ENCODE assay signal across 29 cellular contexts in the genomic region with DNA sequence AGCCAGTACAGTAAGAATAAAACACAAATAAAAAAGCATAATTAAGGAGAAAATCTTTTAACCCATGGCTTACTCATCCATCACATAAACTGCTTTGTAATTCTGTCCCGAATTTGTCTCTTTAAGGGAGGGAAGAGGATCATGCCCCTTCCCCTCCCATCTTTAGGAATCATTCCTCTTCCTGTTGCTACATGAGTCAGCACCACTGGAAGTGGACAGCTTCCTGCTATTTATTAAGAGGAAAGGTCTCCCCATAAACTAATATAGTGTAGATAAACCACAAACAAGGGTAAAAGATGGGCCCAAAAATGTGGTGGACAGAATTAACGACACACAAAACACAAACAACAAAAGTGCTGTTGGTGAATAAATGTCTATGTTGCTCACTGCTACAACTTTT.
DNase-seq lines count a peak whose midpoint lies in the region; ATAC-seq and TF ChIP-seq lines count a peak whose summit lies in the region.
"Had no signal": no experiment of that assay in that cellular context is flagged by ENCODE, and none has a peak within 500 bp of the region (broad histone marks: within the 10 kb centered on the region; RNA-seq: fewer than 3 reads in every experiment).

No MANE protein-coding gene starts in this region.

- H3K27me3 Mint-ChIP-seq in WTC11 (ENCODE audit: low read depth) (no peaks in the 10 kb centered on the region), MCF 10A (ENCODE audit: insufficient read depth, unreplicated experiment) (no peaks in the 10 kb centered on the region)
- H3K27me3 Mint-ChIP-seq: activated CD8-positive, alpha-beta T cell treated with anti-CD3 and anti-CD28 coated beads for 36 hours; CD4-positive, alpha-beta memory T cell had no signal

- H2BK5ac ChIP-seq in IMR-90 (ENCODE audit: low read depth, low read length, poor library complexity, severe bottlenecking), result no peak overlapping the region

- BruUV-seq in IMR-90 (replicated peaks; lab: Mats Ljungman, UMichigan) (no TSS peak), MCF 10A (replicated peaks; lab: Mats Ljungman, UMichigan) (no TSS peak)

- no peak overlapping the region for H3K27ac Mint-ChIP-seq in WTC11
- H3K27ac Mint-ChIP-seq in MCF 10A (ENCODE audit: low read depth, unreplicated experiment), result no peak overlapping the region
- H3K27ac Mint-ChIP-seq: activated CD8-positive, alpha-beta T cell treated with anti-CD3 and anti-CD28 coated beads for 36 hours; activated naive CD8-positive, alpha-beta T cell; nephron progenitor cell had no signal

- peaks cover 8 to 56% of the 10 kb centered on the region in 2 experiments for H3K79me1 ChIP-seq in IMR-90 (ENCODE audit: low read depth in 1 of 2, low read length in 2 of 2)

- no peak overlapping the region for H3K23ac ChIP-seq in IMR-90 (ENCODE audit: low read depth, low read length)

- no peak overlapping the region for H2BK120ac ChIP-seq in IMR-90 (ENCODE audit: low read depth, low read length)

- peaks cover 26% of the 10 kb centered on the region; the same call in 1 of the 2 replicates for H4K20me1 ChIP-seq in IMR-90 (ENCODE audit: insufficient read depth, low read length)

- H3K9me3 ChIP-seq in IMR-90 (ENCODE audit: control insufficient read depth, insufficient read depth, low read length) (no peaks in the 10 kb centered on the region), ascending aorta (no peaks in the 10 kb centered on the region)
- H3K9me3 ChIP-seq: gastroesophageal sphincter, right lobe of liver, tibial nerve had no signal

- H2AFZ ChIP-seq in IMR-90 (replicated peaks; ENCODE audit: low read length, poor library complexity), result no peak overlapping the region
- H2AFZ ChIP-seq: parathyroid adenoma had no signal

- no peak overlapping the region for H4K8ac ChIP-seq in IMR-90 (ENCODE audit: low read depth in 2 of 2, low read length in 2 of 2)

- no peak for TF ChIP-seq RAD21 in IMR-90 (IDR thresholded peaks at IDR 0.05; ENCODE audit: low read length)

- dilution Hi-C loops in IMR-90 (cut with HindIII; ENCODE audit: low sequenced_read_pairs, unreplicated experiment), result no loop called here

- POLR2A ChIA-PET in IMR-90 (lab: Charles Lee; ENCODE audit: unreplicated experiment) (no interaction called here), WTC11 (lab: Charles Lee) (no interaction called here), MCF 10A (lab: Yijun Ruan, JAX) (no interaction called here)

- CTCF ChIA-PET in IMR-90 (lab: Yijun Ruan, JAX) (no interaction called here), WTC11 (lab: Charles Lee) (no interaction called here), MCF 10A (lab: Yijun Ruan, JAX) (no interaction called here)

- H3K27me3 ChIP-seq in IMR-90 (ENCODE audit: control insufficient read depth, insufficient read depth, low read length) (no peaks in the 10 kb centered on the region), ascending aorta (no peaks in the 10 kb centered on the region)
- H3K27me3 ChIP-seq: gastroesophageal sphincter, right lobe of liver, tibial nerve had no signal

- H3K4me3 ChIP-seq in IMR-90 (ENCODE audit: insufficient read depth, low read depth, low read length) (no peak overlapping the region), ascending aorta (no peak overlapping the region)
- H3K4me3 ChIP-seq: gastroesophageal sphincter, right lobe of liver, tibial nerve had no signal

- H3K27ac ChIP-seq in IMR-90 (ENCODE audit: insufficient read depth, low read length) (no peak overlapping the region), ascending aorta (no peak overlapping the region)
- H3K27ac ChIP-seq: gastroesophageal sphincter, parathyroid adenoma, right lobe of liver, tibial nerve had no signal

- intact Hi-C loops in IMR-90 (cut with micrococcal nuclease) (no loop called here), ascending aorta (cut with DNase I) (no loop called here), MCF 10A (cut with micrococcal nuclease) (no loop called here)

- no peak overlapping the region for H3K18ac ChIP-seq in IMR-90 (ENCODE audit: low read depth, low read length)

- no peak overlapping the region for H3K4me2 ChIP-seq in IMR-90 (ENCODE audit: low read depth, low read length)

- in situ Hi-C loops in IMR-90 (cut with MboI; ENCODE audit: low sequenced_read_pairs), result no loop called here

- no peak overlapping the region for H2BK20ac ChIP-seq in IMR-90 (ENCODE audit: low read depth, low read length)

- no peak overlapping the region for H3K56ac ChIP-seq in IMR-90 (ENCODE audit: extremely low read depth, insufficient read depth, low read length)

- H4K91ac ChIP-seq in IMR-90 (ENCODE audit: insufficient read depth, low read depth, low read length), result no peak overlapping the region

- H4K5ac ChIP-seq in IMR-90 (ENCODE audit: low read depth, low read length), result no peak overlapping the region

- no peak overlapping the region for H2AK9ac ChIP-seq in IMR-90 (replicated peaks; ENCODE audit: low read depth, low read length, poor library complexity)

- no peak for TF ChIP-seq CTCF in IMR-90 (conservative IDR thresholded peaks at IDR 0.05; ENCODE audit: low read depth, low read length)
- no peak for TF ChIP-seq CTCF in WTC11 (IDR thresholded peaks at IDR 0.05)
- TF ChIP-seq CTCF in ascending aorta (IDR thresholded peaks at IDR 0.05), result no peak
- no peak for TF ChIP-seq CTCF in MCF 10A (IDR thresholded peaks at IDR 0.05; ENCODE audit: unreplicated experiment)

- H3K14ac ChIP-seq in IMR-90 (replicated peaks; ENCODE audit: low read depth, low read length), result no peak overlapping the region

- H3K36me3 Mint-ChIP-seq in WTC11 (no peaks in the 10 kb centered on the region), MCF 10A (ENCODE audit: insufficient read depth, unreplicated experiment) (no peaks in the 10 kb centered on the region)

- H3K4me1 ChIP-seq in IMR-90 (ENCODE audit: control insufficient read depth, insufficient read depth, low read length) (no peaks in the 10 kb centered on the region), ascending aorta (peaks cover 0 to 7% of the 10 kb centered on the region in 2 donors)
- H3K4me1 ChIP-seq: parathyroid adenoma, right lobe of liver had no signal

- no peak overlapping the region for H2BK15ac ChIP-seq in IMR-90 (ENCODE audit: low read depth, low read length)

- H3K4me1 Mint-ChIP-seq in WTC11 (peaks cover 27% of the 10 kb centered on the region), MCF 10A (ENCODE audit: insufficient read depth, unreplicated experiment) (peaks cover 6% of the 10 kb centered on the region)
- H3K4me1 Mint-ChIP-seq: nephron progenitor cell had no signal

- no peaks in the 10 kb centered on the region for H3K9me3 Mint-ChIP-seq in WTC11
- H3K9me3 Mint-ChIP-seq in MCF 10A (ENCODE audit: unreplicated experiment), result no peaks in the 10 kb centered on the region
- H3K9me3 Mint-ChIP-seq: activated CD8-positive, alpha-beta T cell treated with anti-CD3 and anti-CD28 coated beads for 36 hours; CD4-positive, alpha-beta memory T cell; nephron progenitor cell had no signal

- H3K9ac ChIP-seq in IMR-90 (ENCODE audit: low read depth, low read length), result no peak overlapping the region
- H3K9ac ChIP-seq: parathyroid adenoma had no signal

- H3K4ac ChIP-seq in IMR-90 (ENCODE audit: low read depth, low read length), result no peak overlapping the region

- DNase-seq in Daoy (ENCODE audit: low read depth) (peak; percentile 6), IMR-90 (peak; percentile 31), dermis blood vessel endothelial cell (peak; percentile 69), lung microvascular endothelial cell (ENCODE audit: low read depth in 2 of 2) (peak; percentile 62 to 68), UCSD-AML1 (lab: John Stamatoyannopoulos, UW; ENCODE audit: unreplicated experiment) (no peak), WTC11 (ENCODE audit: low spot score) (no peak), ascending aorta (ENCODE audit: low spot score in 2 of 2) (no peak), MCF 10A (ENCODE audit: unreplicated experiment) (no peak)
- DNase-seq: activated CD4-positive, CD25-positive, alpha-beta regulatory T cell treated with anti-CD3 and anti-CD28 coated beads, Interleukin-2, amount 50 U/mL, for 72 hours; activated CD8-positive, alpha-beta T cell treated with anti-CD3 and anti-CD28 coated beads for 36 hours; CD4-positive, alpha-beta memory T cell; cerebellar nuclear complex; DMS 273 treated with DMSO at 0.1 percent for 48 hours; effector CD8-positive, alpha-beta T cell; GDM1; GOT3; hypothalamus; left ventricle myocardium superior; NCI-H1105; NCI-H2029 treated with DMSO at 0.1 percent for 48 hours; NCI-H2227 treated with DMSO at 0.1 percent for 48 hours; nephron progenitor cell; right lobe of liver; Right ventricle myocardium superior had no signal

- H3K4me3 Mint-ChIP-seq in WTC11 (no peak overlapping the region), MCF 10A (ENCODE audit: unreplicated experiment) (no peak overlapping the region)
- H3K4me3 Mint-ChIP-seq: activated CD8-positive, alpha-beta T cell treated with anti-CD3 and anti-CD28 coated beads for 36 hours; activated naive CD8-positive, alpha-beta T cell; CD4-positive, alpha-beta memory T cell; nephron progenitor cell had no signal

- ATAC-seq in IMR-90 (ENCODE audit: low read depth) (no peak), WTC11 (no peak)
- ATAC-seq: activated CD8-positive, alpha-beta T cell treated with anti-CD3 and anti-CD28 coated beads for 36 hours; esophagus mucosa; gastroesophageal sphincter; left ventricle myocardium superior had no signal

- H3K9me1 ChIP-seq in IMR-90 (ENCODE audit: insufficient read depth, low read length), result peaks cover 2% of the 10 kb centered on the region; the same call in 1 of the 2 replicates

- TF ChIP-seq POLR2A in IMR-90 (IDR thresholded peaks at IDR 0.05; ENCODE audit: low read depth, low read length), result no peak

- no peak overlapping the region for H2AK5ac ChIP-seq in IMR-90 (ENCODE audit: low read depth, low read length)

- no peaks in the 10 kb centered on the region for H3K36me3 ChIP-seq in IMR-90 (ENCODE audit: control insufficient read depth, insufficient read depth, low read length)
- H3K36me3 ChIP-seq in ascending aorta, result no peaks in the 10 kb centered on the region
- H3K36me3 ChIP-seq: gastroesophageal sphincter, right lobe of liver, tibial nerve had no signal

- WGBS in IMR-90 (ENCODE audit: extremely low coverage in 2 of 2, insufficient read length in 1 of 2), 2 experiments, result no CpG with 5 or more reads among the region's 2 CpGs

TF ChIP-seq in IMR-90, 13 proteins besides CTCF, POLR2A, EP300 and RAD21 (continues in another document):
- TF ChIP-seq SMC3 (IDR thresholded peaks at IDR 0.05; ENCODE audit: low read depth, low read length), result no peak

TF ChIP-seq in WTC11, 78 proteins besides CTCF, POLR2A, EP300 and RAD21 (continues in another document):
- TF ChIP-seq TEAD4 (CRISPR knock-in tag; IDR thresholded peaks at IDR 0.05) (no peak), JAZF1 (CRISPR knock-in tag; IDR thresholded peaks at IDR 0.05) (no peak)
- TF ChIP-seq, protein P1, sequence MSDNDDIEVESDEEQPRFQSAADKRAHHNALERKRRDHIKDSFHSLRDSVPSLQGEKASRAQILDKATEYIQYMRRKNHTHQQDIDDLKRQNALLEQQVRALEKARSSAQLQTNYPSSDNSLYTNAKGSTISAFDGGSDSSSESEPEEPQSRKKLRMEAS (CRISPR knock-in tag; IDR thresholded peaks at IDR 0.05), result no peak

Comparison
In these comparisons a context has a peak if more than half of its experiments do, and no peak if none do; other contexts are left out.
1. DNase-seq: peak in Daoy (single experiment), IMR-90 (single experiment), dermis blood vessel endothelial cell (single experiment) and lung microvascular endothelial cell (2 of 2); none in UCSD-AML1 (single experiment), WTC11 (single experiment), ascending aorta (0 of 2) and MCF 10A (single experiment).